Comparison of ENCODE assay signal across 2 cellular contexts in genomic region chr5:65426656-65427055, GRCh38.
A peak's percentile ranks its signal among the peaks of the same experiment; 100 is the strongest.
TF ChIP-seq lines count a peak whose summit lies in the region.

No MANE protein-coding gene starts in this region.

TF ChIP-seq in HEK293, 187 proteins besides CTCF, POLR2A, EP300 and RAD21:
- peak; percentile 96 for TF ChIP-seq ZNF558 (tag by site-specific recombination; IDR thresholded peaks at IDR 0.05)
- no peak for TF ChIP-seq ZNF362 (tag by site-specific recombination; IDR thresholded peaks at IDR 0.05)
- TF ChIP-seq ZNF2 (tag by site-specific recombination; IDR thresholded peaks at IDR 0.05): no peak

TF ChIP-seq in IMR-90, 13 proteins besides CTCF, POLR2A, EP300 and RAD21:
- TF ChIP-seq USF2 (IDR thresholded peaks at IDR 0.05; ENCODE audit: low read depth, low read length): no peak
- no peak for TF ChIP-seq RFX5 (IDR thresholded peaks at IDR 0.05; ENCODE audit: low read depth, low read length)
- TF ChIP-seq FOS (IDR thresholded peaks at IDR 0.05; ENCODE audit: low read depth, low read length): no peak
- no peak for TF ChIP-seq MAZ (IDR thresholded peaks at IDR 0.05; ENCODE audit: borderline replicate concordance, low read depth, low read length)
- no peak for TF ChIP-seq NFE2L2 (IDR thresholded peaks at IDR 0.05; ENCODE audit: low read depth, low read length)
- TF ChIP-seq CHD1 (IDR thresholded peaks at IDR 0.05; ENCODE audit: low read depth, low read length): no peak
- no peak for TF ChIP-seq SMC3 (IDR thresholded peaks at IDR 0.05; ENCODE audit: low read depth, low read length)
- no peak for TF ChIP-seq MAFK (IDR thresholded peaks at IDR 0.05; ENCODE audit: low read depth, low read length)
- TF ChIP-seq MXI1 (IDR thresholded peaks at IDR 0.05; ENCODE audit: borderline replicate concordance, low read depth, low read length): no peak
- no peak for TF ChIP-seq ELK1 (IDR thresholded peaks at IDR 0.05; ENCODE audit: borderline replicate concordance, low read depth, low read length)
- TF ChIP-seq CEBPB (IDR thresholded peaks at IDR 0.05; ENCODE audit: low read depth, low read length): no peak
- TF ChIP-seq RCOR1 (IDR thresholded peaks at IDR 0.05; ENCODE audit: insufficient replicate concordance, low read length): no peak
